ENCODE assay signal across 8 cellular contexts in the genomic region with DNA sequence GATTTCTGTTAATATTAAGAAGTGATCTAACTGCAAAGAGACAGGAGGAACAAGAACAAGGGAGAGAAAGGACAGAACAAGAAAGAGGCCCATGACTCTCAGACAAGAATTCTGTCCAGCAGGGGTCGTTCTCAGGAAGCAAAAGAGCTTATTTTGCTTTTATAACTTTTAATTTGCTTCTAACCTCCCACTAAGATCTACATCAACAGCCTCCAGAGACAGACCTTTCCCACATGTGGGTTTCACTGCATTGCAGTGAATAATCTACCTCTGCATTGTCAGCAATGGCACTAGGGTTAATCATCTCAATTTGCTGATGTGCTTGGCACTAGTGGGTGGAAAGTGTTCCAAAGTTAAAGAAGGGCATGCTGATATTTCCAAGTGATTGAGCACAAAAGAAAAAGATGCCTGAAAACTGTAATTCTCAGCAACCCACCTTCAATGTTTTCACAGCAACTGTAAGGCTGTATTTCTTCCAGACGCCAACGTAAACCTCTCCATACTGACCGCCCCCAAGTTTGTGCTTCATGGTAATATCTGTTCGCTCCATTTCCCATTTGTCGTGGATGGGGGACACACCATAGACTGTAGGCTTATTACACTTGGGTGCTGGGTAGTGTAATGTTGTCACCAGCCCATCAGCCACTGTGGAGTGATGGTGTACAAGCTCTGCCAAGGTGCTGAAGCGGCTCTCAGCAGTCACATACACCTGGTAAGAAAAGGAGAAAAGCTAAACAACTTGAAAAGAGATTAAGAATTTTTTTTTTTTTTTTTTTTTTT. TPM values are rescaled to one million over a fixed set of nuclear protein-coding genes. Genes with fewer than 3 reads are reported as not detected.
DNase-seq lines count a peak whose midpoint lies in the region; ATAC-seq and TF ChIP-seq lines count a peak whose summit lies in the region.

No MANE protein-coding gene starts in this region.

- H3K27ac Mint-ChIP-seq in chondrocyte (ENCODE audit: unreplicated experiment): peak overlapping the region; percentile 68

- no peaks in the 10 kb centered on the region for H3K9me3 Mint-ChIP-seq in chondrocyte (ENCODE audit: low read depth)

- peaks cover 0 to 5% of the 10 kb centered on the region in 2 donors for H3K4me1 ChIP-seq in thyroid gland

- TF ChIP-seq POLR2A in thyroid gland (IDR thresholded peaks at IDR 0.05): no peak

- ATAC-seq in GM18861 (IDR thresholded peaks at IDR 0.05; ENCODE audit: unreplicated experiment): no peak

- TF ChIP-seq CTCF in AG04449 (IDR thresholded peaks at IDR 0.05; ENCODE audit: insufficient read depth, low read length, missing control alignments): peak; percentile 64
- peak; percentile 93 for TF ChIP-seq CTCF in chondrocyte (IDR thresholded peaks at IDR 0.05)
- peak in 5 of 6 experiments; percentile 33 to 56 (median 49) for TF ChIP-seq CTCF in thyroid gland (IDR thresholded peaks at IDR 0.05)

- no peaks in the 10 kb centered on the region for H3K9me3 ChIP-seq in thyroid gland

- peak; percentile 21 for DNase-seq in AG04449 (ENCODE audit: low read depth, low spot score)
- DNase-seq in GM19238 (ENCODE audit: insufficient read length, low spot score): peak; percentile 15
- peak; percentile 47 for DNase-seq in RPMI8226
- DNase-seq in chondrocyte (ENCODE audit: low spot score): no peak
- DNase-seq in medulla oblongata (ENCODE audit: extremely low spot score): peak; percentile 76
- DNase-seq in thyroid gland: peak; percentile 19 to 42
- no peak for DNase-seq in NK-92 treated with Interleukin-12 subunit alpha and Interleukin-12 subunit beta, amount 100 ng/mL, for 24 hours (lab: John Stamatoyannopoulos, UW)

- H3K4me3 Mint-ChIP-seq in chondrocyte (ENCODE audit: unreplicated experiment): no peak overlapping the region

- H3K4me1 Mint-ChIP-seq in chondrocyte (ENCODE audit: low read depth): peaks cover 23% of the 10 kb centered on the region

- peak overlapping the region in 1 of 3 donors; percentile 7 for H3K27ac ChIP-seq in thyroid gland

- intact Hi-C loops in thyroid gland (cut with DNase I): loop anchor here (10.0 kb wide), 1 partner anchor 73 kb away; no protein-coding TSS in a partner anchor

- CTCF ChIA-PET in AG04449 (lab: Yijun Ruan, JAX): interaction anchor here (0.7 to 8.0 kb wide), 36 partner anchors 9 to 251 kb away, joined by 3 to 74 read pairs (median 4); no protein-coding TSS in a partner anchor

- H3K27me3 Mint-ChIP-seq in chondrocyte (ENCODE audit: low read depth): no peaks in the 10 kb centered on the region

- H3K36me3 Mint-ChIP-seq in chondrocyte (ENCODE audit: low read depth): peaks cover 6% of the 10 kb centered on the region

- H3K36me3 ChIP-seq in thyroid gland: peaks cover 5% of the 10 kb centered on the region in 2 donors

- H3K4me3 ChIP-seq in AG04449 (ENCODE audit: low read depth, low read length): no peak overlapping the region
- no peak overlapping the region for H3K4me3 ChIP-seq in thyroid gland (replicated peaks in 1 of 3)

- POLR2A ChIA-PET in AG04449 (lab: Yijun Ruan, JAX): no interaction called here

- H3K27me3 ChIP-seq in thyroid gland: no peaks in the 10 kb centered on the region

- WGBS in thyroid gland, 2 donors: 84 to 87% methylated on average over 7 of the region's 7 CpGs

RNA-seq across cellular contexts. Expression of gene TOR3A, which starts 39.5 kb away (rescaled TPM):
- total RNA-seq in chondrocyte: 17.9 to 19.8 TPM (median 19.4 TPM) in 3 replicates
- total RNA-seq in thyroid gland: 10 to 100 TPM; 30.0 to 57.4 (median 45.2) TPM

Comparison
In these comparisons a context has a peak if more than half of its experiments do, and no peak if none do; other contexts are left out.
1. DNase-seq: peak in AG04449 (single experiment), GM19238 (single experiment), RPMI8226 (single experiment), medulla oblongata (single experiment) and thyroid gland (2 of 2); none in chondrocyte (single experiment) and NK-92 treated with Interleukin-12 subunit alpha and Interleukin-12 subunit beta, amount 100 ng/mL, for 24 hours (single experiment).
2. Peak in every context shown above with its lines, with median percentiles within 50 percentile points of each other: CTCF ChIP-seq.